In genomic region chr5:36153299-36153677, GRCh38 we compare ENCODE assay signal across 1 cellular context.
TF ChIP-seq lines count a peak whose summit lies in the region.

No MANE protein-coding gene starts in this region.

TF ChIP-seq in HepG2, 621 proteins besides CTCF, POLR2A, EP300 and RAD21:
- TF ChIP-seq ZFX (CRISPR knock-in tag; IDR thresholded peaks at IDR 0.05; ENCODE audit: low read depth), result 0 out of 2 replicates have a peak, but pooled peaks have one; percentile 4
- no peak for TF ChIP-seq NONO (IDR thresholded peaks at IDR 0.05)
- TF ChIP-seq NONO (CRISPR knock-in tag; conservative IDR thresholded peaks at IDR 0.05), result peak; percentile 3; the same call in 1 of the 2 replicates
- TF ChIP-seq ZNF710 (CRISPR knock-in tag; IDR thresholded peaks at IDR 0.05; ENCODE audit: borderline replicate concordance), result no peak
- TF ChIP-seq RERE (CRISPR knock-in tag; IDR thresholded peaks at IDR 0.05; ENCODE audit: low read depth), result no peak
